Comparison of ENCODE assay signal across 14 cellular contexts in genomic region chr2:24399434-24400206, GRCh38. TPM values are rescaled to one million over a fixed set of nuclear protein-coding genes. Genes with fewer than 3 reads are reported as not detected.
DNase-seq lines count a peak whose midpoint lies in the region; ATAC-seq, FAIRE-seq and TF ChIP-seq lines count a peak whose summit lies in the region.
"Had no signal": no experiment of that assay in that cellular context is flagged by ENCODE, and none has a peak within 500 bp of the region (broad histone marks: within the 10 kb centered on the region; RNA-seq: fewer than 3 reads in every experiment).

No MANE protein-coding gene starts in this region.

- H3K27ac Mint-ChIP-seq in natural killer cell treated with Interleukin-12 subunit alpha and Interleukin-12 subunit beta and Interleukin-15 and Interleukin-18, amount 100 ng/mL, for 72 hours = no peak overlapping the region
- H3K27ac Mint-ChIP-seq: activated T-helper 2 cell treated with anti-CD3 and anti-CD28 coated beads, Interferon-gamma antibody, Interleukin-2, Interleukin-4, amounts not matched to agents 10 μg/mL and 5 μg/mL and 100 μg/mL, durations not matched to agents 14 hours and 24 hours and 36 hours had no signal

- H3K4me3 Mint-ChIP-seq in natural killer cell treated with Interleukin-12 subunit alpha and Interleukin-12 subunit beta and Interleukin-15 and Interleukin-18, amount 100 ng/mL, for 72 hours = no peak overlapping the region

- H3K27me3 ChIP-seq in fibroblast of lung (ENCODE audit: control insufficient read depth, insufficient read depth, low read length) (peaks cover 3% of the 10 kb centered on the region), small intestine (ENCODE audit: control insufficient read depth in 2 of 2, insufficient read depth in 2 of 2, low read length in 2 of 2) (peaks cover 0 to 5% of the 10 kb centered on the region in 2 donors)

- no peak for TF ChIP-seq CTCF in fibroblast of lung (conservative IDR thresholded peaks at IDR 0.05 in 1 of 2, IDR thresholded peaks at IDR 0.05 in 1 of 2; ENCODE audit: low read depth in 1 of 2, low read length in 2 of 2)

- no peak for FAIRE-seq in small intestine (lab: Jason Lieb, UNC)

- H3K4me3 ChIP-seq in fibroblast of lung (replicated peaks in 1 of 4; ENCODE audit: control extremely low read depth in 1 of 4, insufficient read depth in 1 of 4, low read depth in 3 of 4, low read length in 4 of 4) (no peak overlapping the region), small intestine (ENCODE audit: low read depth in 1 of 2, low read length in 2 of 2) (no peak overlapping the region)
- H3K4me3 ChIP-seq: transverse colon had no signal

- H3K79me2 ChIP-seq in fibroblast of lung (ENCODE audit: control insufficient read depth, insufficient read depth, low read length) = no peaks in the 10 kb centered on the region

- H3K4me1 ChIP-seq in fibroblast of lung (ENCODE audit: control insufficient read depth, extremely low read depth, insufficient read depth, low read length) (no peaks in the 10 kb centered on the region), small intestine (ENCODE audit: control insufficient read depth in 2 of 2, insufficient read depth in 1 of 2, low read depth in 1 of 2, low read length in 1 of 2) (no peaks in the 10 kb centered on the region)
- H3K4me1 ChIP-seq: Caco-2 had no signal

- no peak overlapping the region for H3K4me2 ChIP-seq in fibroblast of lung (ENCODE audit: extremely low read depth, insufficient read depth, low read length)

- 54 to 78% (median 69%) methylated on average over 10 of the region's 10 CpGs for WGBS in small intestine, 3 donors

- H4K20me1 ChIP-seq in fibroblast of lung (ENCODE audit: control insufficient read depth, extremely low read depth, insufficient read depth, low read length) = no peaks in the 10 kb centered on the region

- no peak overlapping the region for H3K9ac ChIP-seq in fibroblast of lung (ENCODE audit: insufficient read depth, low read length)

- H3K36me3 Mint-ChIP-seq in natural killer cell treated with Interleukin-12 subunit alpha and Interleukin-12 subunit beta and Interleukin-15 and Interleukin-18, amount 100 ng/mL, for 72 hours = no peaks in the 10 kb centered on the region

- peak; percentile 18 for DNase-seq in NCI-H2171 treated with DMSO at 0.1 percent for 48 hours (lab: John Stamatoyannopoulos, UW)
- DNase-seq in NCI-H2171 (lab: John Stamatoyannopoulos, UW) = no peak
- DNase-seq in NCI-H526 treated with DMSO at 0.1 percent for 48 hours (lab: John Stamatoyannopoulos, UW) = peak; percentile 92
- no peak for DNase-seq in fibroblast of lung (ENCODE audit: low read depth in 2 of 2)
- peak; percentile 9 for DNase-seq in small intestine
- DNase-seq in natural killer cell treated with Interleukin-12 subunit alpha and Interleukin-12 subunit beta and Interleukin-15 and Interleukin-18, amount 100 ng/mL, for 72 hours (ENCODE audit: low spot score) = no peak
- DNase-seq in activated effector memory CD4-positive, alpha-beta T cell treated with anti-CD3 and anti-CD28 coated beads, Interleukin-2, amount 50 U/mL, for 16 hours = no peak
- DNase-seq in UCSD-AML1 (lab: John Stamatoyannopoulos, UW; ENCODE audit: unreplicated experiment) = no peak
- DNase-seq: activated CD4-positive, alpha-beta T cell treated with anti-CD3 and anti-CD28 coated beads, Interleukin-2, amount 50 U/mL, for 48 hours; Caco-2; midbrain; T-helper 9 cell; transverse colon had no signal

- no peaks in the 10 kb centered on the region for H3K9me3 Mint-ChIP-seq in natural killer cell treated with Interleukin-12 subunit alpha and Interleukin-12 subunit beta and Interleukin-15 and Interleukin-18, amount 100 ng/mL, for 72 hours
- H3K9me3 Mint-ChIP-seq: activated T-helper 2 cell treated with anti-CD3 and anti-CD28 coated beads, Interferon-gamma antibody, Interleukin-2, Interleukin-4, amounts not matched to agents 10 μg/mL and 5 μg/mL and 100 μg/mL, durations not matched to agents 14 hours and 24 hours and 36 hours had no signal

- peaks cover 18 to 24% of the 10 kb centered on the region in 2 donors for H3K27me3 Mint-ChIP-seq in natural killer cell treated with Interleukin-12 subunit alpha and Interleukin-12 subunit beta and Interleukin-15 and Interleukin-18, amount 100 ng/mL, for 72 hours

- H3K9me3 ChIP-seq in fibroblast of lung (ENCODE audit: control insufficient read depth, insufficient read depth, low read depth, low read length) = no peaks in the 10 kb centered on the region
- no peaks in the 10 kb centered on the region for H3K9me3 ChIP-seq in small intestine (ENCODE audit: control insufficient read depth, low read depth)
- H3K9me3 ChIP-seq: Caco-2, transverse colon had no signal

- H3K36me3 ChIP-seq in fibroblast of lung (ENCODE audit: control insufficient read depth, insufficient read depth, low read length) (no peaks in the 10 kb centered on the region), small intestine (ENCODE audit: control insufficient read depth in 2 of 2, insufficient read depth in 2 of 2, low read length in 2 of 2) (no peaks in the 10 kb centered on the region)
- H3K36me3 ChIP-seq: transverse colon had no signal

- no peaks in the 10 kb centered on the region for H3K4me1 Mint-ChIP-seq in natural killer cell treated with Interleukin-12 subunit alpha and Interleukin-12 subunit beta and Interleukin-15 and Interleukin-18, amount 100 ng/mL, for 72 hours (ENCODE audit: low read depth in 2 of 2)

- no peak overlapping the region for H3K27ac ChIP-seq in fibroblast of lung (ENCODE audit: insufficient read depth, low read length)
- no peak overlapping the region for H3K27ac ChIP-seq in small intestine (ENCODE audit: low read depth in 1 of 2, low read length in 1 of 2)
- H3K27ac ChIP-seq: transverse colon had no signal

- ATAC-seq in natural killer cell treated with Interleukin-12 subunit alpha and Interleukin-12 subunit beta and Interleukin-15 and Interleukin-18, amount 100 ng/mL, for 72 hours = no peak

- peak overlapping the region; percentile 41 for H2AFZ ChIP-seq in fibroblast of lung (ENCODE audit: low read length)

RNA-seq across cellular contexts. Expression of gene ITSN2, which starts 39.3 kb away (rescaled TPM):
- 33.9 and 43.4 TPM in 2 replicates for total RNA-seq in fibroblast of lung
- 21.8 and 23.1 TPM in 2 replicates for polyA plus RNA-seq in fibroblast of lung
- 14.0 and 15.6 TPM in 2 replicates for polyA plus RNA-seq in fibroblast of lung (2012)
- polyA minus RNA-seq in fibroblast of lung (ENCODE audit: low replicate concordance) = 16.3 and 20.3 TPM in 2 replicates
- 10 to 100 TPM; 16.3 to 37.1 (median 23.0) TPM for polyA plus RNA-seq in small intestine
- 10 to 100 TPM; 71.5 to 80.7 TPM for total RNA-seq in natural killer cell treated with Interleukin-12 subunit alpha and Interleukin-12 subunit beta and Interleukin-15 and Interleukin-18, amount 100 ng/mL, for 72 hours

Comparison
In these comparisons a context has a peak if more than half of its experiments do, and no peak if none do; other contexts are left out.
1. DNase-seq: peak in NCI-H2171 treated with DMSO at 0.1 percent for 48 hours (single experiment), NCI-H526 treated with DMSO at 0.1 percent for 48 hours (single experiment) and small intestine (single experiment); none in NCI-H2171 (single experiment), fibroblast of lung (0 of 2), natural killer cell treated with Interleukin-12 subunit alpha and Interleukin-12 subunit beta and Interleukin-15 and Interleukin-18, amount 100 ng/mL, for 72 hours (single experiment), activated effector memory CD4-positive, alpha-beta T cell treated with anti-CD3 and anti-CD28 coated beads, Interleukin-2, amount 50 U/mL, for 16 hours (single experiment) and UCSD-AML1 (single experiment).